8 cellular contexts compared by ENCODE assay signal in the genomic region with DNA sequence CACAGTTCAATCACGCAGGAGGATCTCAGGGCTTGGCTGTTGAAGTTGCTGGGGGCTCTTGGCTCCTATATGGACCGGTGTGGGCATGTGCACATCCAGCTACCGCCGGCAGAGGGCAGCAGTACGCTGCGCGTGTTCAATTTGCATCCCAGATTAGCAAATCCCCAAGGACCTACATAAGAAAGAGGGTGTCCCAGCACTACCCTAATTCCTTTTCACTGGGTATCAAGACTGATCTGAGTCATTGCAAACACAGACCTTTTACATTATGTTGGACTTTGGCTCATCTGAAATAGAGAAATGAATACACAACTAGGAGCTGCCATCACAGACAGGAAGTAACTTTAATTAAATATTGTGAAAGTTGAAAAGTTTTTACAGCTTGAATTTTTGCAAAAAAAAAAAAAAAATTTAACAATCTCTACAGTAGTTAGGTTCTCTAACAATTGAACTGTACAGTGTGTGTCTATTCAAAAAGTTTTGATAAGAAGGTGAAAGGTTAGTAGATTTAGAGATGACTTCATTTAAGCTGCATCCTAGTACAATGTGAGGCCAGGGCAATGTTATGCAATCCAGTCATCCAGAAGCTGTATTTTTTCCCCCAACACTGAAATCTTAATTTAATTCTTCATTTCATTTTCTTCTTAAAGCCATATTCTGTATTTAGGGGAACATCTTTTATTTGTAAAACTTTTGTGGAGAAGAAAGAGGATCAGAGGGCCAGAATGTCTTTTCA.
DNase-seq lines count a peak whose midpoint lies in the region; ATAC-seq and TF ChIP-seq lines count a peak whose summit lies in the region.

No MANE protein-coding gene starts in this region.

- no peak overlapping the region for H3K27ac ChIP-seq in WERI-Rb-1

- H3K4me3 ChIP-seq in WERI-Rb-1 (ENCODE audit: low read depth, low read length), result no peak overlapping the region

- no peaks in the 10 kb centered on the region for H3K9me3 ChIP-seq in WERI-Rb-1 (ENCODE audit: severe bottlenecking)

- no peaks in the 10 kb centered on the region for H3K27me3 ChIP-seq in WERI-Rb-1 (ENCODE audit: insufficient read depth, low read depth, severe bottlenecking)

- TF ChIP-seq CTCF in WERI-Rb-1 (IDR thresholded peaks at IDR 0.05; ENCODE audit: low read depth, low read length), result peak; percentile 94

- H3K36me3 ChIP-seq in WERI-Rb-1, result no peaks in the 10 kb centered on the region

- in situ Hi-C loops in T47D (cut with HindIII; ENCODE audit: low pct_unique_long_range_greater_than_20kb, low sequenced_read_pairs), result no loop called here

- ATAC-seq in GM18502 (IDR thresholded peaks at IDR 0.05; ENCODE audit: poor library complexity, unreplicated experiment), result peak; percentile 83
- ATAC-seq in HG02885 (IDR thresholded peaks at IDR 0.05; ENCODE audit: poor library complexity, unreplicated experiment), result peak; percentile 84

- peak; percentile 21 for DNase-seq in 8988T
- peak; percentile 63 to 72 for DNase-seq in NCI-H2081 (lab: John Stamatoyannopoulos, UW)
- peak; percentile 77 for DNase-seq in WERI-Rb-1
- peak; percentile 51 to 73 for DNase-seq in T47D (ENCODE audit: low read depth in 1 of 2, low spot score in 1 of 2)
- peak; percentile 82 for DNase-seq in islet precursor cell
- DNase-seq in stimulated activated CD4-positive, alpha-beta T cell treated with anti-CD3 and anti-CD28 coated beads, Interleukin-1b, Interleukin-23, amount 100 ng/mL, for 48 hours, result peak; percentile 59

Comparison
In these comparisons a context has a peak if more than half of its experiments do, and no peak if none do; other contexts are left out.
1. DNase-seq: peak in every context shown above with its lines; median percentile 82 in islet precursor cell; 77 in WERI-Rb-1; 68 in NCI-H2081; 62 in T47D; 59 in stimulated activated CD4-positive, alpha-beta T cell treated with anti-CD3 and anti-CD28 coated beads, Interleukin-1b, Interleukin-23, amount 100 ng/mL, for 48 hours; 21 in 8988T.